34 cellular contexts compared by ENCODE assay signal in genomic region chr7:113794573-113794972, GRCh38.
DNase-seq lines count a peak whose midpoint lies in the region; ATAC-seq, FAIRE-seq and TF ChIP-seq lines count a peak whose summit lies in the region.
"Had no signal": no experiment of that assay in that cellular context is flagged by ENCODE, and none has a peak within 500 bp of the region (broad histone marks: within the 10 kb centered on the region; RNA-seq: fewer than 3 reads in every experiment).

No MANE protein-coding gene starts in this region.

- no peak for TF ChIP-seq POLR2A in HepG2 (IDR thresholded peaks at IDR 0.05; ENCODE audit: insufficient read depth in 1 of 2, low read depth in 2 of 2, low read length in 2 of 2)
- no peak for TF ChIP-seq POLR2A in right lobe of liver (IDR thresholded peaks at IDR 0.05)

- BruUV-seq in HepG2 (replicated peaks; lab: Mats Ljungman, UMichigan), result no TSS peak

- no peak overlapping the region for H3K4me2 ChIP-seq in HepG2 (ENCODE audit: low read depth, low read length)
- H3K4me2 ChIP-seq: A549; BLaER1; BLaER1 treated with 17β-estradiol and CSF1 and Interleukin-3, amounts not matched to agents 10 nM and 100 nM had no signal

- no peak overlapping the region for H3K9ac ChIP-seq in HepG2 (ENCODE audit: insufficient read depth, low read depth, low read length)
- H3K9ac ChIP-seq: BLaER1; BLaER1 treated with 17β-estradiol and CSF1 and Interleukin-3, amounts not matched to agents 10 nM and 100 nM had no signal

- H3K9me3 Mint-ChIP-seq in chondrocyte (ENCODE audit: low read depth), result peaks cover 16% of the 10 kb centered on the region
- H3K9me3 Mint-ChIP-seq: CD4-positive, alpha-beta T cell had no signal

- H3K4me1 ChIP-seq in HepG2 (ENCODE audit: insufficient read depth, low read length), result no peaks in the 10 kb centered on the region
- no peaks in the 10 kb centered on the region for H3K4me1 ChIP-seq in right lobe of liver
- H3K4me1 ChIP-seq in HEK293 (ENCODE audit: control insufficient read depth, insufficient read depth, low read length), result peaks cover 5% of the 10 kb centered on the region; the same call in 1 of the 2 replicates
- H3K4me1 ChIP-seq: A549, BE2C, BLaER1, Caco-2 had no signal

- peaks cover 13% of the 10 kb centered on the region for H3K36me3 Mint-ChIP-seq in chondrocyte (ENCODE audit: low read depth)
- H3K36me3 Mint-ChIP-seq: CD14-positive monocyte; CD4-positive, alpha-beta memory T cell; CD4-positive, CD25-positive, alpha-beta regulatory T cell; CD8-positive, alpha-beta memory T cell; CD8-positive, alpha-beta T cell had no signal

- in situ Hi-C loops in HepG2 (cut with HindIII; ENCODE audit: extremely low pct_ligation_motif_present, low pct_unique_long_range_greater_than_20kb), result no loop called here

- H3K4me3 ChIP-seq in HepG2 (replicated peaks in 1 of 3; ENCODE audit: insufficient read depth in 1 of 3, low read depth in 2 of 3, low read length in 3 of 3) (no peak overlapping the region), right lobe of liver (no peak overlapping the region), HEK293 (ENCODE audit: low read depth, low read length) (no peak overlapping the region)
- H3K4me3 ChIP-seq: A549; BLaER1; BLaER1 treated with 17β-estradiol and CSF1 and Interleukin-3, amounts not matched to agents 10 nM and 100 nM had no signal

- H3K79me2 ChIP-seq in HepG2 (ENCODE audit: insufficient read depth, low read length), result no peaks in the 10 kb centered on the region

- H2AFZ ChIP-seq in HepG2 (ENCODE audit: low read length), result no peak overlapping the region

- TF ChIP-seq EP300 in HepG2 (IDR thresholded peaks at IDR 0.05; ENCODE audit: low read depth in 2 of 2, low read length in 2 of 2) (no peak), HepG2 (CRISPR knock-in tag; IDR thresholded peaks at IDR 0.05; ENCODE audit: borderline replicate concordance) (no peak)

- DNase-seq in HepG2 (ENCODE audit: low spot score) (no peak), right lobe of liver (no peak), chondrocyte (ENCODE audit: low spot score) (no peak), left cardiac atrium (no peak), GOT3 (lab: John Stamatoyannopoulos, UW) (no peak)
- DNase-seq: 8988T; ACHN; AML-193; BE2C; C1 segment of cervical spinal cord; Caco-2; Calu3; CD4-positive, alpha-beta memory T cell; CD4-positive, alpha-beta T cell; CD4-positive, CD25-positive, alpha-beta regulatory T cell; CD8-positive, alpha-beta memory T cell; CD8-positive, alpha-beta T cell; COR-L47; DMS 273 treated with DMSO at 0.1 percent for 48 hours; DMS153; DMS53; DMS79; DMS79 treated with DMSO at 0.1 percent for 48 hours; DND-41; EL had no signal

- H3K36me3 ChIP-seq in HepG2 (replicated peaks in 1 of 2; ENCODE audit: control insufficient read depth in 1 of 2, insufficient read depth in 2 of 2, low read length in 2 of 2), result no peaks in the 10 kb centered on the region
- H3K36me3 ChIP-seq in right lobe of liver, result no peaks in the 10 kb centered on the region
- no peaks in the 10 kb centered on the region for H3K36me3 ChIP-seq in HEK293 (ENCODE audit: control insufficient read depth in 2 of 2, insufficient read depth in 1 of 2, low read length in 2 of 2)
- H3K36me3 ChIP-seq: BE2C; BLaER1; BLaER1 treated with 17β-estradiol and CSF1 and Interleukin-3, amounts not matched to agents 10 nM and 100 nM had no signal

- TF ChIP-seq CTCF in HepG2 (CRISPR knock-in tag; IDR thresholded peaks at IDR 0.05), result no peak
- no peak for TF ChIP-seq CTCF in right lobe of liver (IDR thresholded peaks at IDR 0.05)
- no peak for TF ChIP-seq CTCF in HEK293 (tag by site-specific recombination; IDR thresholded peaks at IDR 0.05)
- no peak for TF ChIP-seq CTCF in chondrocyte (IDR thresholded peaks at IDR 0.05)

- H3K27me3 Mint-ChIP-seq in chondrocyte (ENCODE audit: low read depth), result no peaks in the 10 kb centered on the region
- H3K27me3 Mint-ChIP-seq: B cell; CD4-positive, alpha-beta memory T cell; CD4-positive, alpha-beta T cell; CD4-positive, CD25-positive, alpha-beta regulatory T cell had no signal

- no peak overlapping the region for H3K27ac ChIP-seq in HepG2 (ENCODE audit: extremely low read length, insufficient read depth, low read length)
- no peak overlapping the region for H3K27ac ChIP-seq in right lobe of liver
- H3K27ac ChIP-seq in HEK293 (ENCODE audit: extremely low read depth, low read depth, low read length), result no peak overlapping the region
- H3K27ac ChIP-seq: 22Rv1, A549, BLaER1, C4-2B had no signal

- H3K9me3 ChIP-seq in HepG2 (ENCODE audit: low read length), result no peaks in the 10 kb centered on the region
- H3K9me3 ChIP-seq in right lobe of liver, result no peaks in the 10 kb centered on the region
- no peaks in the 10 kb centered on the region for H3K9me3 ChIP-seq in HEK293 (ENCODE audit: control insufficient read depth, insufficient read depth, low read depth, low read length)
- H3K9me3 ChIP-seq: A549; BE2C; BLaER1; BLaER1 treated with 17β-estradiol and CSF1 and Interleukin-3, amounts not matched to agents 10 nM and 100 nM; Caco-2 had no signal

- no peaks in the 10 kb centered on the region for H4K20me1 ChIP-seq in HepG2 (ENCODE audit: insufficient read depth, low read length)
- H4K20me1 ChIP-seq: BLaER1; BLaER1 treated with 17β-estradiol and CSF1 and Interleukin-3, amounts not matched to agents 10 nM and 100 nM had no signal

- intact Hi-C loops in HepG2 (cut with micrococcal nuclease; ENCODE audit: unreplicated experiment) (no loop called here), right lobe of liver (cut with DNase I) (no loop called here), left cardiac atrium (cut with DNase I) (loop anchor here in 1 of 2 donors (5.0 kb wide), 1 partner anchor 123 kb away; the partner anchor contains the start of gene PPP1R3A)

- WGBS in HepG2 (ENCODE audit: low lambda C conversion rate), result 0% methylated on average over 1 of the region's 1 CpG
- WGBS in right lobe of liver (ENCODE audit: insufficient coverage, low coverage, low lambda C conversion rate, missing lambda C conversion rate), result 14% methylated on average over 1 of the region's 1 CpG

- H3K4me1 Mint-ChIP-seq in chondrocyte (ENCODE audit: low read depth), result peaks cover 70% of the 10 kb centered on the region
- H3K4me1 Mint-ChIP-seq: B cell; CD4-positive, alpha-beta memory T cell; CD4-positive, CD25-positive, alpha-beta regulatory T cell; CD8-positive, alpha-beta memory T cell had no signal

- ATAC-seq in HepG2 (no peak), right lobe of liver (no peak), left cardiac atrium (no peak)
- ATAC-seq: A549; CD8-positive, alpha-beta T cell had no signal

- no peak for FAIRE-seq in HepG2 (lab: Jason Lieb, UNC)
- FAIRE-seq: A549, D721Med had no signal

- H3K27me3 ChIP-seq in HepG2 (ENCODE audit: control insufficient read depth in 1 of 2, insufficient read depth in 2 of 2, low read length in 2 of 2) (no peaks in the 10 kb centered on the region), right lobe of liver (no peaks in the 10 kb centered on the region)
- H3K27me3 ChIP-seq: BE2C; BLaER1; BLaER1 treated with 17β-estradiol and CSF1 and Interleukin-3, amounts not matched to agents 10 nM and 100 nM had no signal

- H3K27ac Mint-ChIP-seq in chondrocyte (ENCODE audit: unreplicated experiment), result peak overlapping the region; percentile 53
- H3K27ac Mint-ChIP-seq: B cell; CD14-positive monocyte; CD4-positive, alpha-beta memory T cell; CD4-positive, alpha-beta T cell; CD4-positive, CD25-positive, alpha-beta regulatory T cell; CD8-positive, alpha-beta memory T cell; CD8-positive, alpha-beta T cell had no signal

- CTCF ChIA-PET in HepG2 (lab: Yijun Ruan, JAX; ENCODE audit: low intra/inter-chr PET ratio, low total read pairs) (no interaction called here), HEK293 (lab: Yijun Ruan, JAX) (no interaction called here)

- POLR2A ChIA-PET in HepG2 (lab: Yijun Ruan, JAX) (no interaction called here), HEK293 (lab: Yijun Ruan, JAX) (no interaction called here)

- no peak overlapping the region for H3K4me3 Mint-ChIP-seq in chondrocyte (ENCODE audit: unreplicated experiment)
- H3K4me3 Mint-ChIP-seq: B cell; CD14-positive monocyte; CD4-positive, alpha-beta memory T cell; CD4-positive, alpha-beta T cell; CD4-positive, CD25-positive, alpha-beta regulatory T cell; CD8-positive, alpha-beta memory T cell; CD8-positive, alpha-beta T cell had no signal

- no peak for TF ChIP-seq RAD21 in HepG2 (CRISPR knock-in tag; IDR thresholded peaks at IDR 0.05)

TF ChIP-seq in HepG2, 621 proteins besides CTCF, POLR2A, EP300 and RAD21 (continues in another document):
- TF ChIP-seq ZNF784 (CRISPR knock-in tag; IDR thresholded peaks at IDR 0.05; ENCODE audit: borderline replicate concordance), result no peak

TF ChIP-seq in HEK293, 187 proteins besides CTCF, POLR2A, EP300 and RAD21:
- TF ChIP-seq, protein P1, sequence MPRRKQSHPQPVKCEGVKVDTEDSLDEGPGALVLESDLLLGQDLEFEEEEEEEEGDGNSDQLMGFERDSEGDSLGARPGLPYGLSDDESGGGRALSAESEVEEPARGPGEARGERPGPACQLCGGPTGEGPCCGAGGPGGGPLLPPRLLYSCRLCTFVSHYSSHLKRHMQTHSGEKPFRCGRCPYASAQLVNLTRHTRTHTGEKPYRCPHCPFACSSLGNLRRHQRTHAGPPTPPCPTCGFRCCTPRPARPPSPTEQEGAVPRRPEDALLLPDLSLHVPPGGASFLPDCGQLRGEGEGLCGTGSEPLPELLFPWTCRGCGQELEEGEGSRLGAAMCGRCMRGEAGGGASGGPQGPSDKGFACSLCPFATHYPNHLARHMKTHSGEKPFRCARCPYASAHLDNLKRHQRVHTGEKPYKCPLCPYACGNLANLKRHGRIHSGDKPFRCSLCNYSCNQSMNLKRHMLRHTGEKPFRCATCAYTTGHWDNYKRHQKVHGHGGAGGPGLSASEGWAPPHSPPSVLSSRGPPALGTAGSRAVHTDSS (tag by site-specific recombination; IDR thresholded peaks at IDR 0.05), result peak; percentile 69
- TF ChIP-seq ZFP41 (tag by site-specific recombination; IDR thresholded peaks at IDR 0.05; ENCODE audit: borderline replicate concordance), result no peak
- TF ChIP-seq ZNF133 (tag by site-specific recombination; IDR thresholded peaks at IDR 0.05), result peak; percentile 24; the same call in 1 of the 2 replicates
